ENCODE assay signal across 8 cellular contexts in the genomic region with DNA sequence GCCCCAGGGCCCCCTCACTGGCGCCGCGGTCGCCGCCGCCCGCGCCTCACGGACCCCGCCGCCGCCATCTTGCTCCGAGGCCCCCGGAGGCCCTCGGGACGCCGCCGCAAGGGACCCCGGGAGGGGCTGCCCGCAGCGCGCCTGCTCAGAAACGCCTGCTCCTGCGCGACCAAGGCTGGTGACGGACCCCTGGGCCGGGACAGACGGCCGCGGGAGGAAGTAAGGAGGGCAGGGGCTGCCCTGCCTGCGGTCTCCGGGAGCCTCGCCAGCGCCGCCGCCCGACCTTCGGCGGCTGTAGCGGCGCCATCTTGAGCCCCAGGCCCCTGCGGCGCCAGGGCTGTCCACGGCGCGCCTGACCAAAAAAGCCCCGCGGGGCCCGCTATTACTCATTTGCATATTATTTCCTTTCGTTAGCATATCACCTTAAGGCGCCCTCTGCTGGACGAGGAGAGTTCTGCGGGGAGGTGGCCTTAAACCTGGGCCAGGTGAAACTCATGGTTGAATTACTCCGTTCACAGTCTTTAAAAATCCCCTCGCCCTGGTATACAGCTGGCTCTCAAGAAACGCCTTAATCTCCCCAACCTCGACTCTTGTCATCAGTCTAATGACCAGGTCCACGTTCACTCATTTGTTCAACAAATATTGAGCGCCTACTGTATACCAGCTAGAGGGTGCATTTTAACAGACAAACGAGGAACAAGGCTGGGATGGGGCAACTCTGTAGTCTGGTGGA. TPM values are rescaled to one million over a fixed set of nuclear protein-coding genes. Genes with fewer than 3 reads are reported as not detected.
DNase-seq lines count a peak whose midpoint lies in the region; ATAC-seq and TF ChIP-seq lines count a peak whose summit lies in the region.

A gene with protein sequence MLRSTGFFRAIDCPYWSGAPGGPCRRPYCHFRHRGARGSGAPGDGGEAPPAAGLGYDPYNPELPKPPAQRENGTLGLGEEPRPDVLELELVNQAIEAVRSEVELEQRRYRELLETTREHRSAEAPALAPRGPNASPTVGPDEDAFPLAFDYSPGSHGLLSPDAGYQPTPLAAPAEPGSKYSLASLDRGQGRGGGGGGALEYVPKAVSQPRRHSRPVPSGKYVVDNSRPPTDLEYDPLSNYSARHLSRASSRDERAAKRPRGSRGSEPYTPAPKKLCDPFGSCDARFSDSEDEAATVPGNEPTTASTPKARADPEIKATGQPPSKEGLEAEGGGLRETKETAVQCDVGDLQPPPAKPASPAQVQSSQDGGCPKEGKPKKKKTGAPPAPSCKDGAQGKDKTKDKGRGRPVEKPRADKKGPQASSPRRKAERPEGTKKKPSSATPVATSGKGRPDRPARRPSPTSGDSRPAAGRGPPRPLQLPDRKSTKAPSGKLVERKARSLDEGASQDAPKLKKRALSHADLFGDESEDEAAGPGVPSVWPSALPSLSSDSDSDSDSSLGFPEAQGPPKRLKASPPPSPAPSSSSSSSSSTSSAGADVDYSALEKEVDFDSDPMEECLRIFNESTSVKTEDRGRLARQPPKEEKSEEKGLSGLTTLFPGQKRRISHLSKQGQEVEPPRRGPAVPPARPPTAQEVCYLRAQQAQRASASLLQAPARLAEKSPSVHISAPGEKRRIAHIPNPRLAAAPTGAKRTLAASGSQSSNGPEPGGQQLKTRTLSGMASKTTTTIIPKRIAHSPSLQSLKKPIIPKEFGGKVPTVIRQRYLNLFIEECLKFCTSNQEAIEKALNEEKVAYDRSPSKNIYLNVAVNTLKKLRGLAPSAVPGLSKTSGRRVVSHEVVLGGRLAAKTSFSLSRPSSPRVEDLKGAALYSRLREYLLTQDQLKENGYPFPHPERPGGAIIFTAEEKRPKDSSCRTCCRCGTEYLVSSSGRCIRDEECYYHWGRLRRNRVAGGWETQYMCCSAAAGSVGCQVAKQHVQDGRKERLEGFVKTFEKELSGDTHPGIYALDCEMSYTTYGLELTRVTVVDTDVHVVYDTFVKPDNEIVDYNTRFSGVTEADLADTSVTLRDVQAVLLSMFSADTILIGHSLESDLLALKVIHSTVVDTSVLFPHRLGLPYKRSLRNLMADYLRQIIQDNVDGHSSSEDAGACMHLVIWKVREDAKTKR (minus strand): TSS at position 85 of the 733 bp plus-strand sequence. CDS start 125 bp downstream, outside the sequence.

- peaks cover 71 to 86% (median 84%) of the 10 kb centered on the region in 10 experiments for H3K4me1 ChIP-seq in BLaER1 treated with 17β-estradiol and CSF1 and Interleukin-3, amounts not matched to agents 10 nM and 100 nM
- peaks cover 19 to 70% of the 10 kb centered on the region in 2 donors for H3K4me1 ChIP-seq in left lung

- TF ChIP-seq CTCF in left lung (IDR thresholded peaks at IDR 0.05) = peak; percentile 85 to 96

- DNase-seq in NCI-H526 treated with DMSO at 0.1 percent for 48 hours (lab: John Stamatoyannopoulos, UW) (peak; percentile 74), dedifferentiated amniotic fluid mesenchymal stem cell (ENCODE audit: extremely low spot score) (peak; percentile 88), left lung (peak; percentile 92 to 96)
- DNase-seq in activated CD4-positive, alpha-beta T cell treated with anti-CD3 and anti-CD28 coated beads, Interleukin-2, amount 10 ng/mL, durations not matched to agents 24 days and 14 days = peak; percentile 99
- peak; percentile 99 for DNase-seq in stimulated activated CD4-positive, alpha-beta T cell treated with anti-CD3 and anti-CD28 coated beads, Interleukin-2, amount 100 ng/mL, for 48 hours

- H3K36me3 ChIP-seq in BLaER1 treated with 17β-estradiol and CSF1 and Interleukin-3, amounts not matched to agents 10 nM and 100 nM = peaks cover 6 to 41% (median 32%) of the 10 kb centered on the region in 11 experiments; a peak in 20 of 22 replicates
- peaks cover 0 to 19% of the 10 kb centered on the region in 2 donors for H3K36me3 ChIP-seq in left lung

- peak within 1 kb of the TSS; percentile 82 to 100 (median 98) for H3K4me3 ChIP-seq in BLaER1 treated with 17β-estradiol and CSF1 and Interleukin-3, amounts not matched to agents 10 nM and 100 nM
- H3K4me3 ChIP-seq in left lung = peak within 1 kb of the TSS; percentile 97 to 100

- peak within 1 kb of the TSS; percentile 91 for H3K4me3 Mint-ChIP-seq in activated CD4-positive, alpha-beta T cell treated with anti-CD3 and anti-CD28 coated beads, Interleukin-2, amount 10 ng/mL, durations not matched to agents 24 days and 14 days

- H3K27ac Mint-ChIP-seq in activated CD4-positive, alpha-beta T cell treated with anti-CD3 and anti-CD28 coated beads, Interleukin-2, amount 10 ng/mL, durations not matched to agents 24 days and 14 days = peak within 1 kb of the TSS; percentile 89

- H3K4me1 Mint-ChIP-seq in activated CD4-positive, alpha-beta T cell treated with anti-CD3 and anti-CD28 coated beads, Interleukin-2, amount 10 ng/mL, durations not matched to agents 24 days and 14 days = peaks cover 41% of the 10 kb centered on the region

- H4K20me1 ChIP-seq in BLaER1 treated with 17β-estradiol and CSF1 and Interleukin-3, amounts not matched to agents 10 nM and 100 nM = peaks cover 42 to 94% (median 77%) of the 10 kb centered on the region in 11 experiments; a peak in 21 of 22 replicates

- peak within 1 kb of the TSS; percentile 96 to 100 (median 100) for H3K27ac ChIP-seq in BLaER1 treated with 17β-estradiol and CSF1 and Interleukin-3, amounts not matched to agents 10 nM and 100 nM
- H3K27ac ChIP-seq in left lung = peak within 1 kb of the TSS; percentile 99

- H3K27me3 Mint-ChIP-seq in activated CD4-positive, alpha-beta T cell treated with anti-CD3 and anti-CD28 coated beads, Interleukin-2, amount 10 ng/mL, durations not matched to agents 24 days and 14 days = no peaks in the 10 kb centered on the region

- ATAC-seq in GM19324 (IDR thresholded peaks at IDR 0.05; ENCODE audit: low FRiP score, unreplicated experiment) (peak; percentile 76), HG03520 (IDR thresholded peaks at IDR 0.05; ENCODE audit: unreplicated experiment) (peak; percentile 54), left lung (peak; percentile 91)

- H3K9ac ChIP-seq in BLaER1 treated with 17β-estradiol and CSF1 and Interleukin-3, amounts not matched to agents 10 nM and 100 nM = peak within 1 kb of the TSS; percentile 94 to 100 (median 99)

- intact Hi-C loops in activated CD4-positive, alpha-beta T cell treated with anti-CD3 and anti-CD28 coated beads, Interleukin-2, amount 10 ng/mL, durations not matched to agents 24 days and 14 days (cut with micrococcal nuclease) = loop anchor here (1.0 kb wide), 1 partner anchor 36 kb away; a partner anchor contains a TSS
- intact Hi-C loops in left lung (cut with DNase I) = no loop called here

- H3K4me2 ChIP-seq in BLaER1 treated with 17β-estradiol and CSF1 and Interleukin-3, amounts not matched to agents 10 nM and 100 nM = peak within 1 kb of the TSS; percentile 95 to 100 (median 97)

- no peaks in the 10 kb centered on the region for H3K27me3 ChIP-seq in BLaER1 treated with 17β-estradiol and CSF1 and Interleukin-3, amounts not matched to agents 10 nM and 100 nM
- H3K27me3 ChIP-seq in left lung = no peaks in the 10 kb centered on the region

- H3K36me3 Mint-ChIP-seq in activated CD4-positive, alpha-beta T cell treated with anti-CD3 and anti-CD28 coated beads, Interleukin-2, amount 10 ng/mL, durations not matched to agents 24 days and 14 days (ENCODE audit: low read depth) = peaks cover 18% of the 10 kb centered on the region

- H3K9me3 ChIP-seq in BLaER1 treated with 17β-estradiol and CSF1 and Interleukin-3, amounts not matched to agents 10 nM and 100 nM (replicated peaks in 1 of 11) = no peaks in the 10 kb centered on the region
- no peaks in the 10 kb centered on the region for H3K9me3 ChIP-seq in left lung

- no peaks in the 10 kb centered on the region for H3K9me3 Mint-ChIP-seq in activated CD4-positive, alpha-beta T cell treated with anti-CD3 and anti-CD28 coated beads, Interleukin-2, amount 10 ng/mL, durations not matched to agents 24 days and 14 days

RNA-seq across cellular contexts. Expression of the gene that starts here (rescaled TPM):
- total RNA-seq in activated CD4-positive, alpha-beta T cell treated with anti-CD3 and anti-CD28 coated beads, Interleukin-2, amount 10 ng/mL, durations not matched to agents 24 days and 14 days = 56.3 and 61.4 TPM in 2 replicates
- total RNA-seq in left lung = 10 to 100 TPM; 20.3 to 30.8 TPM

Comparison
In these comparisons a context has a peak if more than half of its experiments do, and no peak if none do; other contexts are left out.
1. Peak in every context shown above with its lines: DNase-seq, ATAC-seq, H3K4me3 ChIP-seq and H3K27ac ChIP-seq.